In genomic region chr16:401468-402348, GRCh38 we compare ENCODE assay signal across 8 cellular contexts. TPM values are rescaled to one million over a fixed set of nuclear protein-coding genes. Genes with fewer than 3 reads are reported as not detected.
DNase-seq lines count a peak whose midpoint lies in the region; ATAC-seq, FAIRE-seq and TF ChIP-seq lines count a peak whose summit lies in the region.

DECR2 (plus strand) TSS chr16:401885; CDS start chr16:401964, 79 bp downstream.

- H3K4me1 Mint-ChIP-seq in IgD-negative memory B cell (peaks cover 2 to 8% (median 8%) of the 10 kb centered on the region in 3 donors), natural killer cell (peaks cover 10 to 20% of the 10 kb centered on the region in 2 donors)
- H3K4me1 Mint-ChIP-seq in activated T-helper 17 cell treated with anti-CD3 and anti-CD28 coated beads, Interleukin-2, amount 50 U/mL, for 72 hours: peaks cover 5% of the 10 kb centered on the region

- H3K4me3 Mint-ChIP-seq in IgD-negative memory B cell (peak within 1 kb of the TSS; percentile 94 to 97 (median 97)), natural killer cell (peak within 1 kb of the TSS; percentile 88)
- H3K4me3 Mint-ChIP-seq in activated T-helper 17 cell treated with anti-CD3 and anti-CD28 coated beads, Interleukin-2, amount 50 U/mL, for 72 hours: peak within 1 kb of the TSS; percentile 75

- H3K9me3 Mint-ChIP-seq in IgD-negative memory B cell (no peaks in the 10 kb centered on the region), natural killer cell (no peaks in the 10 kb centered on the region)
- no peaks in the 10 kb centered on the region for H3K9me3 Mint-ChIP-seq in activated T-helper 17 cell treated with anti-CD3 and anti-CD28 coated beads, Interleukin-2, amount 50 U/mL, for 72 hours

- H3K27me3 Mint-ChIP-seq in IgD-negative memory B cell (no peaks in the 10 kb centered on the region), natural killer cell (ENCODE audit: low read depth in 2 of 2) (no peaks in the 10 kb centered on the region)
- no peaks in the 10 kb centered on the region for H3K27me3 Mint-ChIP-seq in activated T-helper 17 cell treated with anti-CD3 and anti-CD28 coated beads, Interleukin-2, amount 50 U/mL, for 72 hours

- peak; percentile 92 for DNase-seq in D721Med (ENCODE audit: insufficient read length, low spot score)
- DNase-seq in RCC 7860 (ENCODE audit: low spot score): peak; percentile 63
- DNase-seq in fibroblast of mammary gland (ENCODE audit: low read depth): peak; percentile 81
- DNase-seq in natural killer cell: peak; percentile 95
- DNase-seq in stimulated activated naive CD4-positive, alpha-beta T cell (lab: John Stamatoyannopoulos, UW): peak; percentile 93 to 99 (median 98)

- H3K27ac Mint-ChIP-seq in IgD-negative memory B cell: peak within 1 kb of the TSS; percentile 95 to 99 (median 98)
- H3K27ac Mint-ChIP-seq in activated T-helper 17 cell treated with anti-CD3 and anti-CD28 coated beads, Interleukin-2, amount 50 U/mL, for 72 hours: peak within 1 kb of the TSS; percentile 20
- H3K27ac Mint-ChIP-seq in natural killer cell: peak within 1 kb of the TSS; percentile 80 to 89

- FAIRE-seq in D721Med (lab: Jason Lieb, UNC) (no peak), RCC 7860 (lab: Jason Lieb, UNC) (no peak)

- H3K36me3 Mint-ChIP-seq in IgD-negative memory B cell (peaks cover under 1% of the 10 kb centered on the region), natural killer cell (no peaks in the 10 kb centered on the region)
- H3K36me3 Mint-ChIP-seq in activated T-helper 17 cell treated with anti-CD3 and anti-CD28 coated beads, Interleukin-2, amount 50 U/mL, for 72 hours (ENCODE audit: low read depth): no peaks in the 10 kb centered on the region

- peak; percentile 46 for ATAC-seq in GM21390 (IDR thresholded peaks at IDR 0.05; ENCODE audit: unreplicated experiment)
- peak; percentile 89 for ATAC-seq in activated T-helper 17 cell treated with anti-CD3 and anti-CD28 coated beads, Interleukin-2, amount 50 U/mL, for 72 hours (replicated peaks)
- ATAC-seq in natural killer cell: peak; percentile 89 to 97 (median 91)

- intact Hi-C loops in natural killer cell (cut with micrococcal nuclease): loop anchor here (1.0 kb wide), 1 partner anchor 9 kb away; no protein-coding TSS in a partner anchor

- H3K4me3 ChIP-seq in fibroblast of mammary gland (ENCODE audit: control insufficient read depth, low read depth, low read length): peak within 1 kb of the TSS; percentile 78

- TF ChIP-seq CTCF in D721Med (IDR thresholded peaks at IDR 0.05; ENCODE audit: insufficient read depth, missing control alignments) (peak; percentile 40), fibroblast of mammary gland (conservative IDR thresholded peaks at IDR 0.05; ENCODE audit: control insufficient read depth, insufficient read depth, low read depth, low read length) (no peak), natural killer cell (IDR thresholded peaks at IDR 0.05) (peak; percentile 64)

RNA-seq across cellular contexts. Expression of gene DECR2, which starts in this region (rescaled TPM):
- polyA plus RNA-seq in IgD-negative memory B cell: 7.2 TPM
- 10 to 100 TPM; 12.0 to 12.7 TPM for total RNA-seq in activated T-helper 17 cell treated with anti-CD3 and anti-CD28 coated beads, Interleukin-2, amount 50 U/mL, for 72 hours
- total RNA-seq in natural killer cell: 10 to 100 TPM in 2 of 3 donors, 1 to 10 TPM in 1; 9.5 to 13.0 (median 12.9) TPM

Comparison
In these comparisons a context has a peak if more than half of its experiments do, and no peak if none do; other contexts are left out.
1. Peak in every context shown above with its lines: DNase-seq, ATAC-seq and H3K4me3 ChIP-seq.
2. H3K27ac Mint-ChIP-seq: peak in every context shown above with its lines; median percentile 98 in IgD-negative memory B cell; 84 in natural killer cell; 20 in activated T-helper 17 cell treated with anti-CD3 and anti-CD28 coated beads, Interleukin-2, amount 50 U/mL, for 72 hours.